2 cellular contexts compared by ENCODE assay signal in genomic region chr19:292281-292884, GRCh38.
TF ChIP-seq lines count a peak whose summit lies in the region.

No MANE protein-coding gene starts in this region.

TF ChIP-seq in IMR-90, 13 proteins besides CTCF, POLR2A, EP300 and RAD21:
- no peak for TF ChIP-seq RCOR1 (IDR thresholded peaks at IDR 0.05; ENCODE audit: insufficient replicate concordance, low read length)
- no peak for TF ChIP-seq ELK1 (IDR thresholded peaks at IDR 0.05; ENCODE audit: borderline replicate concordance, low read depth, low read length)
- no peak for TF ChIP-seq RFX5 (IDR thresholded peaks at IDR 0.05; ENCODE audit: low read depth, low read length)
- no peak for TF ChIP-seq MAZ (IDR thresholded peaks at IDR 0.05; ENCODE audit: borderline replicate concordance, low read depth, low read length)
- no peak for TF ChIP-seq BHLHE40 (IDR thresholded peaks at IDR 0.05; ENCODE audit: low read depth, low read length)
- no peak for TF ChIP-seq MXI1 (IDR thresholded peaks at IDR 0.05; ENCODE audit: borderline replicate concordance, low read depth, low read length)

TF ChIP-seq in H1, 55 proteins besides CTCF, POLR2A, EP300 and RAD21:
- TF ChIP-seq SP2 (IDR thresholded peaks at IDR 0.05; ENCODE audit: low read length): no peak
